Comparison of ENCODE assay signal across 8 cellular contexts in genomic region chr1:153990468-153991150, GRCh38.
DNase-seq lines count a peak whose midpoint lies in the region; ATAC-seq and TF ChIP-seq lines count a peak whose summit lies in the region.

Gene RPS27, plus strand, starts transcription at chr1:153990762. Its CDS starts 35 bp downstream, at chr1:153990797.

- peak within 1 kb of the TSS; percentile 99 for H3K27ac ChIP-seq in rectal smooth muscle tissue (ENCODE audit: low read depth, low read length)

- in situ Hi-C loops in astrocyte of the cerebellum (cut with HindIII; ENCODE audit: low sequenced_read_pairs): no loop called here

- peaks cover 11% of the 10 kb centered on the region for H3K4me1 ChIP-seq in rectal smooth muscle tissue (ENCODE audit: control insufficient read depth, insufficient read depth, low read length)

- ATAC-seq in GM18499 (IDR thresholded peaks at IDR 0.05; ENCODE audit: insufficient read depth, unreplicated experiment) (peak; percentile 63), HG02970 (IDR thresholded peaks at IDR 0.05; ENCODE audit: low FRiP score, unreplicated experiment) (peak; percentile 66), HG03095 (IDR thresholded peaks at IDR 0.05; ENCODE audit: unreplicated experiment) (no peak)

- H3K36me3 ChIP-seq in rectal smooth muscle tissue (ENCODE audit: control insufficient read depth, insufficient read depth, low read length): peaks cover 8% of the 10 kb centered on the region

- DNase-seq in NCI-H2029 treated with DMSO at 0.1 percent for 48 hours (lab: John Stamatoyannopoulos, UW) (peak; percentile 98), T-helper 9 cell (peak; percentile 76), astrocyte of the cerebellum (ENCODE audit: low read depth) (peak; percentile 97), hepatic stellate cell (ENCODE audit: low spot score) (peak; percentile 96)

- no peaks in the 10 kb centered on the region for H3K27me3 ChIP-seq in rectal smooth muscle tissue (ENCODE audit: control insufficient read depth, insufficient read depth, low read length)

- peak within 1 kb of the TSS; percentile 96 for H3K9ac ChIP-seq in rectal smooth muscle tissue (ENCODE audit: low read length)

- TF ChIP-seq CTCF in astrocyte of the cerebellum (IDR thresholded peaks at IDR 0.05; ENCODE audit: low read depth, low read length, missing control alignments): no peak

- peak within 1 kb of the TSS; percentile 85 for H3K4me3 ChIP-seq in astrocyte of the cerebellum (ENCODE audit: low read depth, low read length)
- H3K4me3 ChIP-seq in rectal smooth muscle tissue (ENCODE audit: low read length): peak within 1 kb of the TSS; percentile 100
